In the genomic region with DNA sequence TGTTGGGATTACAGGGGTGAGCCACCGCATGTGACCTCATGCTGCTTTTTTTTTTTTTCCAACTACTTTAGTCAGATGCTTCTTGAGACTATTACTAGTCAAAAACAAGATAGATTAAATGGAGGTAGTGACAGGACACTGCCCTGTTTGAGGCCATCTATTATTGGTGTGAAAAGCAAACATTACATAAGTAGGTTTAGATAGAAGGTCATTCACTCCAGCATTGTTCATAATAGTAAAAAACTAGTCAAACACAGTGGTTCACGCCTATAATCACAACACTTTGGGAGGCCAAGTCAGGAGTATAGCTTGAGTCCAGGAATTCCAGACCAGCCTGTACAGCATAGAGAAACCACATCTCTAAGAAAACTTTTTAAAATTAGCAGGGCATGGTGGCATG, we compare ENCODE assay signal across 32 cellular contexts.
"Had no signal": no experiment of that assay in that cellular context is flagged by ENCODE, and none has a peak within 500 bp of the region (broad histone marks: within the 10 kb centered on the region; RNA-seq: fewer than 3 reads in every experiment).

No MANE protein-coding gene starts in this region.

- DNase-seq: activated CD4-positive, alpha-beta memory T cell treated with anti-CD3 and anti-CD28 coated beads, Interleukin-2, amount 10 ng/mL, durations not matched to agents 7 days and 5 days; activated CD4-positive, alpha-beta T cell treated with anti-CD3 and anti-CD28 coated beads for 1 hour; activated CD4-positive, alpha-beta T cell treated with anti-CD3 and anti-CD28 coated beads for 48 hours; activated CD4-positive, CD25-positive, alpha-beta regulatory T cell; activated CD8-positive, alpha-beta memory T cell treated with anti-CD3 and anti-CD28 coated beads for 24 hours; activated CD8-positive, alpha-beta memory T cell treated with anti-CD3 and anti-CD28 coated beads, Interleukin-2, amount 10 ng/mL, durations not matched to agents 7 days and 5 days; activated CD8-positive, alpha-beta memory T cell treated with anti-CD3 and anti-CD28 coated beads, Interleukin-2, amount 50 U/mL, for 48 hours; activated effector memory CD4-positive, alpha-beta T cell treated with anti-CD3 and anti-CD28 coated beads, Interleukin-2, amount 50 U/mL, for 16 hours; activated naive CD4-positive, alpha-beta T cell; activated naive CD4-positive, alpha-beta T cell treated with anti-CD3 and anti-CD28 coated beads, Interleukin-2, amount 50 U/mL, for 16 hours; activated naive CD8-positive, alpha-beta T cell treated with anti-CD3 and anti-CD28 coated beads for 36 hours; activated T-cell treated with anti-CD3 and anti-CD28 coated beads, Interleukin-2, amount 50 U/mL, for 48 hours; amniotic stem cell; aorta; brain microvascular endothelial cell; central memory CD4-positive, alpha-beta T cell; colonic mucosa; MG63; NCI-H1092; NCI-H1436 treated with DMSO at 0.1 percent for 48 hours; NCI-H1930; NCI-H2081 treated with DMSO at 0.1 percent for 48 hours; NCI-H226; NCI-H446 treated with DMSO at 0.1 percent for 48 hours; NCI-H524; NCI-H69; Right ventricle myocardium superior; SW 1271; T-helper 1 cell; T1000; WERI-Rb-1 had no signal

- H3K4me3 Mint-ChIP-seq: activated CD4-positive, alpha-beta memory T cell treated with anti-CD3 and anti-CD28 coated beads, Interleukin-2, amount 10 ng/mL, durations not matched to agents 7 days and 5 days; activated CD8-positive, alpha-beta memory T cell treated with anti-CD3 and anti-CD28 coated beads, Interleukin-2, amount 10 ng/mL, durations not matched to agents 7 days and 5 days; activated naive CD8-positive, alpha-beta T cell treated with anti-CD3 and anti-CD28 coated beads for 36 hours; activated T-helper 17 cell treated with anti-CD3 and anti-CD28 coated beads, Interleukin-2, amount 50 U/mL, for 72 hours had no signal

- H3K9me3 Mint-ChIP-seq: activated CD4-positive, alpha-beta memory T cell treated with anti-CD3 and anti-CD28 coated beads, Interleukin-2, amount 10 ng/mL, durations not matched to agents 7 days and 5 days; activated naive CD8-positive, alpha-beta T cell treated with anti-CD3 and anti-CD28 coated beads for 36 hours; activated T-helper 17 cell treated with anti-CD3 and anti-CD28 coated beads, Interleukin-2, amount 50 U/mL, for 72 hours had no signal

- H3K36me3 ChIP-seq: brain microvascular endothelial cell, colonic mucosa, MG63, WERI-Rb-1 had no signal

- H3K27ac ChIP-seq: brain microvascular endothelial cell, colonic mucosa, WERI-Rb-1 had no signal

- H3K9me3 ChIP-seq: colonic mucosa, MG63 had no signal

- H3K27ac Mint-ChIP-seq: activated CD4-positive, alpha-beta memory T cell treated with anti-CD3 and anti-CD28 coated beads, Interleukin-2, amount 10 ng/mL, durations not matched to agents 7 days and 5 days; activated naive CD8-positive, alpha-beta T cell treated with anti-CD3 and anti-CD28 coated beads for 36 hours; activated T-helper 17 cell treated with anti-CD3 and anti-CD28 coated beads, Interleukin-2, amount 50 U/mL, for 72 hours had no signal

- H3K27me3 ChIP-seq: brain microvascular endothelial cell, colonic mucosa, MG63 had no signal

- ATAC-seq: activated CD8-positive, alpha-beta memory T cell treated with anti-CD3 and anti-CD28 coated beads, Interleukin-2, amount 10 ng/mL, durations not matched to agents 7 days and 5 days; activated T-helper 17 cell treated with anti-CD3 and anti-CD28 coated beads, Interleukin-2, amount 50 U/mL, for 72 hours had no signal

- H3K27me3 Mint-ChIP-seq: activated CD4-positive, alpha-beta memory T cell treated with anti-CD3 and anti-CD28 coated beads, Interleukin-2, amount 10 ng/mL, durations not matched to agents 7 days and 5 days; activated CD8-positive, alpha-beta memory T cell treated with anti-CD3 and anti-CD28 coated beads, Interleukin-2, amount 10 ng/mL, durations not matched to agents 7 days and 5 days; activated naive CD8-positive, alpha-beta T cell treated with anti-CD3 and anti-CD28 coated beads for 36 hours; activated T-helper 17 cell treated with anti-CD3 and anti-CD28 coated beads, Interleukin-2, amount 50 U/mL, for 72 hours had no signal

- H3K4me3 ChIP-seq: colonic mucosa, MG63 had no signal
